ENCODE assay signal across 2 cellular contexts in genomic region chr1:21576031-21576797, GRCh38.
TF ChIP-seq lines count a peak whose summit lies in the region.

No MANE protein-coding gene starts in this region.

TF ChIP-seq in K562, 482 proteins besides CTCF, POLR2A, EP300 and RAD21:
- TF ChIP-seq KDM1A (IDR thresholded peaks at IDR 0.05) (peak in 1 of 2 experiments; percentile 49; a peak in 2 of 4 replicates), EHMT2 (IDR thresholded peaks at IDR 0.05) (0 out of 2 replicates have a peak, but pooled peaks have one; percentile 29), TAF7 (tag; IDR thresholded peaks at IDR 0.05) (no peak), HDAC1 (IDR thresholded peaks at IDR 0.05) (peak in 1 of 2 experiments; percentile 27; a peak in 1 of 4 replicates), LEF1 (IDR thresholded peaks at IDR 0.05) (no peak), PBX2 (CRISPR knock-in tag; IDR thresholded peaks at IDR 0.05; ENCODE audit: low read depth) (no peak), PBX2 (tag; conservative IDR thresholded peaks at IDR 0.05; ENCODE audit: low read depth) (peak; percentile 29; the same call in 1 of the 2 replicates)

TF ChIP-seq in H1, 55 proteins besides CTCF, POLR2A, EP300 and RAD21:
- TF ChIP-seq SIRT6 (IDR thresholded peaks at IDR 0.05; ENCODE audit: low read length) (no peak), SAP30 (IDR thresholded peaks at IDR 0.05; ENCODE audit: insufficient read depth, insufficient replicate concordance, low read length) (no peak), SRF (IDR thresholded peaks at IDR 0.05; ENCODE audit: low read depth, low read length) (no peak), MAFK (IDR thresholded peaks at IDR 0.05; ENCODE audit: low read depth, low read length) (no peak), RBBP5 (IDR thresholded peaks at IDR 0.05; ENCODE audit: borderline replicate concordance, low read depth, low read length) (no peak), PHF8 (conservative IDR thresholded peaks at IDR 0.05; ENCODE audit: low read depth, low read length) (no peak), HDAC6 (IDR thresholded peaks at IDR 0.05; ENCODE audit: low read depth, low read length) (no peak), CHD2 (IDR thresholded peaks at IDR 0.05; ENCODE audit: low read length) (no peak), CTBP2 (IDR thresholded peaks at IDR 0.05; ENCODE audit: borderline replicate concordance, insufficient read depth, insufficient read length, low read length) (no peak), FOSL1 (IDR thresholded peaks at IDR 0.05; ENCODE audit: insufficient read depth, low read depth, low read length) (no peak), GTF2F1 (IDR thresholded peaks at IDR 0.05; ENCODE audit: borderline replicate concordance, low read depth, low read length) (no peak), KDM4A (IDR thresholded peaks at IDR 0.05; ENCODE audit: low read depth, low read length, severe bottlenecking) (no peak), RXRA (IDR thresholded peaks at IDR 0.05; ENCODE audit: insufficient read depth, low read depth, low read length) (no peak), CHD1 (IDR thresholded peaks at IDR 0.05; ENCODE audit: low read depth, low read length) (no peak), POU5F1 (IDR thresholded peaks at IDR 0.05; ENCODE audit: low read depth, low read length) (no peak)
